9 cellular contexts compared by ENCODE assay signal in genomic region chr22:17772249-17772962, GRCh38. TPM values are rescaled to one million over a fixed set of nuclear protein-coding genes. Genes with fewer than 3 reads are reported as not detected.
DNase-seq lines count a peak whose midpoint lies in the region; ATAC-seq and TF ChIP-seq lines count a peak whose summit lies in the region.
"Had no signal": no experiment of that assay in that cellular context is flagged by ENCODE, and none has a peak within 500 bp of the region (broad histone marks: within the 10 kb centered on the region; RNA-seq: fewer than 3 reads in every experiment).

No MANE protein-coding gene starts in this region.

- H3K27ac ChIP-seq in breast epithelium (peak overlapping the region in 1 of 2 donors; percentile 12), iPS-18a (ENCODE audit: low read length) (no peak overlapping the region), upper lobe of left lung (peak overlapping the region; percentile 27 to 91 (median 66))

- H3K9me3 ChIP-seq in breast epithelium (no peaks in the 10 kb centered on the region), iPS-18a (ENCODE audit: control insufficient read depth, low read depth, low read length) (no peaks in the 10 kb centered on the region), upper lobe of left lung (no peaks in the 10 kb centered on the region)

- H3K4me1 ChIP-seq in breast epithelium (peaks cover 0 to 9% of the 10 kb centered on the region in 2 donors), iPS-18a (ENCODE audit: control insufficient read depth, low read depth, low read length) (peaks cover 8% of the 10 kb centered on the region), upper lobe of left lung (peaks cover 17 to 59% (median 34%) of the 10 kb centered on the region in 4 donors)

- 84 to 90% methylated on average over 5 to 18 of the region's 21 CpGs for WGBS in upper lobe of left lung, 2 donors

- H3K27me3 Mint-ChIP-seq in MCF 10A (ENCODE audit: insufficient read depth, unreplicated experiment) (no peaks in the 10 kb centered on the region), T-cell (no peaks in the 10 kb centered on the region)

- no TSS peak for BruUV-seq in MCF 10A (replicated peaks; lab: Mats Ljungman, UMichigan)

- H3K9ac ChIP-seq in iPS-18a (ENCODE audit: low read length), result no peak overlapping the region

- H3K4me3 Mint-ChIP-seq in MCF 10A (ENCODE audit: unreplicated experiment), result peak overlapping the region; percentile 71
- peak overlapping the region; percentile 83 to 88 (median 86) for H3K4me3 Mint-ChIP-seq in T-cell

- peaks cover 11% of the 10 kb centered on the region for H3K4me1 Mint-ChIP-seq in MCF 10A (ENCODE audit: insufficient read depth, unreplicated experiment)
- H3K4me1 Mint-ChIP-seq in T-cell, result peaks cover 78 to 79% (median 78%) of the 10 kb centered on the region in 3 donors

- H3K27me3 ChIP-seq in breast epithelium (no peaks in the 10 kb centered on the region), iPS-18a (ENCODE audit: control insufficient read depth, insufficient read depth, low read length) (no peaks in the 10 kb centered on the region), upper lobe of left lung (no peaks in the 10 kb centered on the region)

- H3K9me3 Mint-ChIP-seq in MCF 10A (ENCODE audit: unreplicated experiment), result no peaks in the 10 kb centered on the region
- H3K9me3 Mint-ChIP-seq in T-cell, result no peaks in the 10 kb centered on the region

- intact Hi-C loops in MCF 10A (cut with micrococcal nuclease), result no loop called here
- intact Hi-C loops in breast epithelium (cut with DNase I; ENCODE audit: low total_unique reads), result no loop called here

- TF ChIP-seq POLR2A in breast epithelium (IDR thresholded peaks at IDR 0.05), result no peak
- no peak for TF ChIP-seq POLR2A in upper lobe of left lung (IDR thresholded peaks at IDR 0.05)

- CTCF ChIA-PET in MCF 10A (lab: Yijun Ruan, JAX) (interaction anchor here (0.8 to 1.3 kb wide), 4 partner anchors 28 to 214 kb away, joined by 3 to 6 read pairs (median 4); no protein-coding TSS in a partner anchor), T-cell (lab: Charles Lee) (interaction anchor here in 1 of 2 donors (2.0 kb wide), 1 partner anchor 13 kb away, joined by 7 read pairs; no protein-coding TSS in a partner anchor)

- H3K36me3 ChIP-seq in breast epithelium, result no peaks in the 10 kb centered on the region
- no peaks in the 10 kb centered on the region for H3K36me3 ChIP-seq in iPS-18a (ENCODE audit: control insufficient read depth, low read depth, low read length)
- no peaks in the 10 kb centered on the region for H3K36me3 ChIP-seq in upper lobe of left lung

- H3K36me3 Mint-ChIP-seq in MCF 10A (ENCODE audit: insufficient read depth, unreplicated experiment) (no peaks in the 10 kb centered on the region), T-cell (peaks cover 3% of the 10 kb centered on the region)

- peak; percentile 63 for DNase-seq in MCF 10A (ENCODE audit: unreplicated experiment)
- DNase-seq in breast epithelium (ENCODE audit: low spot score in 2 of 2), result no peak
- DNase-seq in T-cell, result no peak
- DNase-seq in upper lobe of left lung, result peak in 1 of 2 donors; percentile 59
- DNase-seq in HuH-7 (ENCODE audit: low spot score), result no peak
- DNase-seq: stimulated activated CD4-positive, alpha-beta T cell treated with anti-CD3 and anti-CD28 coated beads, Interleukin-2, amount 100 ng/mL, for 48 hours had no signal

- H3K4me3 ChIP-seq in breast epithelium (peak overlapping the region in 1 of 3 donors; percentile 93), iPS-18a (ENCODE audit: low read length) (peak overlapping the region; percentile 85), upper lobe of left lung (peak overlapping the region in 3 of 4 donors; percentile 84 to 92 (median 90))

- ATAC-seq in T-cell (replicated peaks in 1 of 4), result no peak
- peak in 1 of 2 donors; percentile 3 for ATAC-seq in upper lobe of left lung (ENCODE audit: low FRiP score in 2 of 2)
- ATAC-seq in GM19397 (IDR thresholded peaks at IDR 0.05; ENCODE audit: unreplicated experiment), result no peak
- ATAC-seq in HG02678 (IDR thresholded peaks at IDR 0.05; ENCODE audit: unreplicated experiment), result no peak

- no peak overlapping the region for H3K27ac Mint-ChIP-seq in MCF 10A (ENCODE audit: low read depth, unreplicated experiment)
- peak overlapping the region; percentile 24 to 89 for H3K27ac Mint-ChIP-seq in T-cell

- POLR2A ChIA-PET in MCF 10A (lab: Yijun Ruan, JAX) (interaction anchor here (0.6 to 3.3 kb wide), 2 partner anchors 14 to 24 kb away, joined by 3 to 14 read pairs; no protein-coding TSS in a partner anchor), T-cell (lab: Charles Lee) (no interaction called here)

- no peak for TF ChIP-seq CTCF in MCF 10A (IDR thresholded peaks at IDR 0.05; ENCODE audit: unreplicated experiment)
- no peak for TF ChIP-seq CTCF in breast epithelium (IDR thresholded peaks at IDR 0.05)
- no peak for TF ChIP-seq CTCF in upper lobe of left lung (IDR thresholded peaks at IDR 0.05)

- TF ChIP-seq EP300 in upper lobe of left lung (IDR thresholded peaks at IDR 0.05), result no peak

RNA-seq across cellular contexts. Expression of gene BID, which starts 1.9 kb away (rescaled TPM):
- total RNA-seq in MCF 10A (2022), result 21.5 and 25.0 TPM in 2 replicates
- total RNA-seq in breast epithelium, result 10 to 100 TPM; 25.9 to 35.7 (median 29.0) TPM
- total RNA-seq in T-cell, result 10 to 100 TPM; 15.8 to 34.6 (median 28.5) TPM
- 10 to 100 TPM; 10.5 to 55.9 (median 27.3) TPM for total RNA-seq in upper lobe of left lung
